In the genomic region with DNA sequence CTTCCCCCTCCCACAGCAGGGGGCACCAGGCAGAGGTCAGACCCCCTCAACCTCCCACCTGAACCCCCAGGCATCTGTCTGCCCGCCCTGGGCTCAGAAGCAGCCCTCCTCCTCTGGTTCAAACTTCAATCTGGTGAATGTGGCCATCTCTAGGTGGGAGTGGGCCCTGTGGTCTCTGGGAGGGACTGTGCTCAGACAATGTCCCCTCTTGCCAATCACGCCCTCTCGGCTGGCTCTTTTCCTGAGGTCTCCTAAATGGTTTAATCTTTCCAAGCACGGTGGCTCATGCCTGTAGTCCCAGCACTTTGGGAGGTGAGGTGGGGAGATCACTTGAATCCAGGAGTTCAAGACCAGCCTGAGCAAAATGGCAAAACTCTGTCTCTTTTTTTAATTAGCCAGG, we compare ENCODE assay signal across 1 cellular context.
TF ChIP-seq lines count a peak whose summit lies in the region.

No MANE protein-coding gene starts in this region.

TF ChIP-seq in HepG2, 621 proteins besides CTCF, POLR2A, EP300 and RAD21 (continued from another document):
- no peak for TF ChIP-seq ZNF333 (CRISPR knock-in tag; IDR thresholded peaks at IDR 0.05; ENCODE audit: borderline replicate concordance)
- 0 out of 2 replicates have a peak, but pooled peaks have one; percentile 64 for TF ChIP-seq ZMYM2 (CRISPR knock-in tag; IDR thresholded peaks at IDR 0.05)
- no peak for TF ChIP-seq ZSCAN22 (CRISPR knock-in tag; IDR thresholded peaks at IDR 0.05)
- 0 out of 2 replicates have a peak, but pooled peaks have one; percentile 55 for TF ChIP-seq NFIB (CRISPR knock-in tag; IDR thresholded peaks at IDR 0.05; ENCODE audit: borderline replicate concordance)
